Comparison of ENCODE assay signal across 34 cellular contexts in the genomic region with DNA sequence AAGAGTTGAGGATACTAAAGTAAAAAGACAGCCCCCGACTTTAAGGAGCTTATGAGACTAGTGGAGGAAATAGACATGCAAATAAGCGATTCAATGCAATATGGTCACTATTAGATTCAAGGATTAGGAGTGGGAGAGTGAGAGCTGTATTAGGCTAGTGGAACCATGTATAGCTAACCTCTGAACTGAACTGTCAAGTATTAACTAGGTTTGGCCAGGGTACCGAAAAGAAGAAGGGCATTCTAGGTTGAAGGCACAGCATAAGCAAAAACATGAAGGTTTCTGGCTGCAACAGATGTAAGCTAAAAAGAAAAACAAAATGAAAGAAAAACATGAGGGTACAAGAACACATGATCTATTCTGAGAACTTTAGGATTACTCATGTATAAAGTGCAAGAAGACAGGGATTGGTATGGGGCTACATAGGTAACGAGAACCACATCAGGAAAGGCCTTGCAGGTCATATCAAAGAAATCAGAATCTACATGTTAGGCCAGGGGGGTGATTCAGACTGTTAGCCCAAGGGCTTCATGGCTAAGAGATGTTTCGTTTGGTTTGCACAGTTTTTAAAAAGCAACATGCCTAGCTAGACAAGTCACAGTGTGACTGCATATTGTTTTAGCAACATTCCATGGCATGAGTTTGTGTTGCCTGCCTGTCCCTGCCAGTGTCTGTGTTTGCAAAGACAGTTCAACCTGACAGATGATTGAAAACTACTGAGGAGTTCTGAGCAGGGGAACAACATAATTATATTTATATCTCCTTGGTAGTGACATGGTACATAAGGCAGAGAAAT. TPM values are rescaled to one million over a fixed set of nuclear protein-coding genes. Genes with fewer than 3 reads are reported as not detected.
"Had no signal": no experiment of that assay in that cellular context is flagged by ENCODE, and none has a peak within 500 bp of the region (broad histone marks: within the 10 kb centered on the region; RNA-seq: fewer than 3 reads in every experiment).

No MANE protein-coding gene starts in this region.

- H3K4me1 ChIP-seq: breast epithelium, tibial artery had no signal

- H3K27me3 ChIP-seq: breast epithelium, ovary, tibial artery had no signal

- DNase-seq: activated CD4-positive, alpha-beta T cell treated with anti-CD3 and anti-CD28 coated beads for 36 hours; activated CD4-positive, CD25-positive, alpha-beta regulatory T cell; activated CD8-positive, alpha-beta memory T cell treated with anti-CD3 and anti-CD28 coated beads, Interleukin-2, amount 10 ng/mL, durations not matched to agents 7 days and 5 days; activated CD8-positive, alpha-beta T cell treated with anti-CD3 and anti-CD28 coated beads, Interleukin-2, amount 10 ng/mL, durations not matched to agents 7 days and 5 days; activated naive CD8-positive, alpha-beta T cell treated with anti-CD3 and anti-CD28 coated beads, Interleukin-2, amount 50 U/mL, for 24 hours; activated T-cell treated with anti-CD3 and anti-CD28 coated beads, Interleukin-2, amount 50 U/mL, for 48 hours; effector CD8-positive, alpha-beta T cell; erythroblast; head of caudate nucleus; hippocampal formation; immature natural killer cell; kidney glomerular epithelial cell; left ventricle myocardium superior; nephron progenitor cell; ovary; stimulated activated CD4-positive, alpha-beta T cell treated with anti-CD3 and anti-CD28 coated beads, Interleukin-4, amount 100 ng/mL, for 24 hours; stimulated activated naive CD8-positive, alpha-beta T cell treated with anti-CD3 and anti-CD28 coated beads, Interleukin-15, amount 100 ng/mL, for 72 hours; substantia nigra; T-helper 1 cell; tibial artery had no signal

- H3K36me3 ChIP-seq: breast epithelium, ovary, tibial artery had no signal

- H3K9me3 ChIP-seq: breast epithelium, ovary, tibial artery had no signal

- H3K4me1 Mint-ChIP-seq: activated CD4-positive, alpha-beta T cell treated with anti-CD3 and anti-CD28 coated beads for 36 hours; activated CD8-positive, alpha-beta memory T cell treated with anti-CD3 and anti-CD28 coated beads, Interleukin-2, amount 10 ng/mL, durations not matched to agents 7 days and 5 days; activated naive CD4-positive, alpha-beta T cell treated with anti-CD3 and anti-CD28 coated beads, Interleukin-2, amount 50 U/mL, for 24 hours; activated naive CD8-positive, alpha-beta T cell treated with anti-CD3 and anti-CD28 coated beads, Interleukin-2, amount 50 U/mL, for 24 hours; central memory CD8-positive, alpha-beta T cell; immature natural killer cell; stimulated activated effector memory CD8-positive, alpha-beta T cell treated with anti-CD3 and anti-CD28 coated beads, Interleukin-12 subunit alpha, Interleukin-12 subunit beta, amount 100 ng/mL, for 72 hours; stimulated activated naive CD8-positive, alpha-beta T cell treated with anti-CD3 and anti-CD28 coated beads, Interleukin-15, amount 100 ng/mL, for 72 hours had no signal

- ATAC-seq: activated CD4-positive, alpha-beta T cell treated with anti-CD3 and anti-CD28 coated beads for 36 hours; activated CD8-positive, alpha-beta memory T cell treated with anti-CD3 and anti-CD28 coated beads, Interleukin-2, amount 10 ng/mL, durations not matched to agents 7 days and 5 days; activated CD8-positive, alpha-beta T cell treated with anti-CD3 and anti-CD28 coated beads, Interleukin-2, amount 10 ng/mL, durations not matched to agents 7 days and 5 days; activated naive CD8-positive, alpha-beta T cell treated with anti-CD3 and anti-CD28 coated beads, Interleukin-2, amount 50 U/mL, for 24 hours; left ventricle myocardium superior; sciatic nerve; stimulated activated effector memory CD8-positive, alpha-beta T cell treated with anti-CD3 and anti-CD28 coated beads, Interleukin-12 subunit alpha, Interleukin-12 subunit beta, amount 100 ng/mL, for 72 hours; stimulated activated naive CD8-positive, alpha-beta T cell treated with anti-CD3 and anti-CD28 coated beads, Interleukin-15, amount 100 ng/mL, for 72 hours had no signal

- H3K27ac Mint-ChIP-seq: activated CD4-positive, alpha-beta T cell treated with anti-CD3 and anti-CD28 coated beads for 36 hours; activated CD8-positive, alpha-beta memory T cell treated with anti-CD3 and anti-CD28 coated beads, Interleukin-2, amount 10 ng/mL, durations not matched to agents 7 days and 5 days; activated CD8-positive, alpha-beta T cell treated with anti-CD3 and anti-CD28 coated beads, Interleukin-2, amount 10 ng/mL, durations not matched to agents 7 days and 5 days; activated naive CD4-positive, alpha-beta T cell treated with anti-CD3 and anti-CD28 coated beads, Interleukin-2, amount 50 U/mL, for 24 hours; activated naive CD8-positive, alpha-beta T cell treated with anti-CD3 and anti-CD28 coated beads, Interleukin-2, amount 50 U/mL, for 24 hours; activated T-helper 2 cell treated with anti-CD3 and anti-CD28 coated beads, Interferon-gamma antibody, Interleukin-2, Interleukin-4, amounts not matched to agents 10 μg/mL and 5 μg/mL and 100 μg/mL, durations not matched to agents 14 hours and 24 hours and 36 hours; immature natural killer cell; nephron progenitor cell; progenitor cell of endocrine pancreas; stimulated activated effector memory CD8-positive, alpha-beta T cell treated with anti-CD3 and anti-CD28 coated beads, Interleukin-12 subunit alpha, Interleukin-12 subunit beta, amount 100 ng/mL, for 72 hours; T-helper 2 cell treated with Interferon-gamma antibody and Interleukin-4, amounts not matched to agents 5 μg/mL and 100 μg/mL, for 36 hours had no signal

- H3K4me3 ChIP-seq: breast epithelium, ovary, skin epidermis, tibial artery had no signal

- H3K27ac ChIP-seq: breast epithelium, ovary, skin epidermis, tibial artery had no signal

- H3K36me3 Mint-ChIP-seq: activated CD8-positive, alpha-beta memory T cell treated with anti-CD3 and anti-CD28 coated beads, Interleukin-2, amount 10 ng/mL, durations not matched to agents 7 days and 5 days; activated naive CD4-positive, alpha-beta T cell treated with anti-CD3 and anti-CD28 coated beads, Interleukin-2, amount 50 U/mL, for 24 hours; immature natural killer cell; stimulated activated effector memory CD8-positive, alpha-beta T cell treated with anti-CD3 and anti-CD28 coated beads, Interleukin-12 subunit alpha, Interleukin-12 subunit beta, amount 100 ng/mL, for 72 hours had no signal

- H3K4me3 Mint-ChIP-seq: activated CD4-positive, alpha-beta T cell treated with anti-CD3 and anti-CD28 coated beads for 36 hours; activated CD8-positive, alpha-beta memory T cell treated with anti-CD3 and anti-CD28 coated beads, Interleukin-2, amount 10 ng/mL, durations not matched to agents 7 days and 5 days; activated CD8-positive, alpha-beta T cell treated with anti-CD3 and anti-CD28 coated beads, Interleukin-2, amount 10 ng/mL, durations not matched to agents 7 days and 5 days; activated naive CD4-positive, alpha-beta T cell treated with anti-CD3 and anti-CD28 coated beads, Interleukin-2, amount 50 U/mL, for 24 hours; activated naive CD8-positive, alpha-beta T cell treated with anti-CD3 and anti-CD28 coated beads, Interleukin-2, amount 50 U/mL, for 24 hours; central memory CD8-positive, alpha-beta T cell; immature natural killer cell; nephron progenitor cell; stimulated activated effector memory CD8-positive, alpha-beta T cell treated with anti-CD3 and anti-CD28 coated beads, Interleukin-12 subunit alpha, Interleukin-12 subunit beta, amount 100 ng/mL, for 72 hours; stimulated activated naive CD8-positive, alpha-beta T cell treated with anti-CD3 and anti-CD28 coated beads, Interleukin-15, amount 100 ng/mL, for 72 hours; T-helper 2 cell treated with Interferon-gamma antibody and Interleukin-4, amounts not matched to agents 5 μg/mL and 100 μg/mL, for 36 hours had no signal

- H3K9me3 Mint-ChIP-seq: activated naive CD4-positive, alpha-beta T cell treated with anti-CD3 and anti-CD28 coated beads, Interleukin-2, amount 50 U/mL, for 24 hours; activated naive CD8-positive, alpha-beta T cell treated with anti-CD3 and anti-CD28 coated beads, Interleukin-2, amount 50 U/mL, for 24 hours; activated T-helper 2 cell treated with anti-CD3 and anti-CD28 coated beads, Interferon-gamma antibody, Interleukin-2, Interleukin-4, amounts not matched to agents 10 μg/mL and 5 μg/mL and 100 μg/mL, durations not matched to agents 14 hours and 24 hours and 36 hours; central memory CD8-positive, alpha-beta T cell; nephron progenitor cell; stimulated activated effector memory CD8-positive, alpha-beta T cell treated with anti-CD3 and anti-CD28 coated beads, Interleukin-12 subunit alpha, Interleukin-12 subunit beta, amount 100 ng/mL, for 72 hours; stimulated activated naive CD8-positive, alpha-beta T cell treated with anti-CD3 and anti-CD28 coated beads, Interleukin-15, amount 100 ng/mL, for 72 hours; T-helper 2 cell treated with Interferon-gamma antibody and Interleukin-4, amounts not matched to agents 5 μg/mL and 100 μg/mL, for 36 hours had no signal

RNA-seq across cellular contexts. Expression of a gene that starts 54.4 kb away (rescaled TPM):
- total RNA-seq: activated CD4-positive, alpha-beta T cell treated with anti-CD3 and anti-CD28 coated beads for 36 hours; activated CD8-positive, alpha-beta memory T cell treated with anti-CD3 and anti-CD28 coated beads, Interleukin-2, amount 10 ng/mL, durations not matched to agents 7 days and 5 days; activated CD8-positive, alpha-beta T cell treated with anti-CD3 and anti-CD28 coated beads, Interleukin-2, amount 10 ng/mL, durations not matched to agents 7 days and 5 days; activated T-helper 2 cell treated with anti-CD3 and anti-CD28 coated beads, Interferon-gamma antibody, Interleukin-2, Interleukin-4, amounts not matched to agents 10 μg/mL and 5 μg/mL and 100 μg/mL, durations not matched to agents 14 hours and 24 hours and 36 hours; dermis microvascular lymphatic vessel endothelial cell; fibroblast of lung; fibroblast of villous mesenchyme; left ventricle myocardium superior; lung microvascular endothelial cell; progenitor cell of endocrine pancreas; renal cortical epithelial cell; sciatic nerve had no signal
- polyA plus RNA-seq: fibroblast of lung, immature natural killer cell, ovary had no signal
